10 cellular contexts compared by ENCODE assay signal in the genomic region with DNA sequence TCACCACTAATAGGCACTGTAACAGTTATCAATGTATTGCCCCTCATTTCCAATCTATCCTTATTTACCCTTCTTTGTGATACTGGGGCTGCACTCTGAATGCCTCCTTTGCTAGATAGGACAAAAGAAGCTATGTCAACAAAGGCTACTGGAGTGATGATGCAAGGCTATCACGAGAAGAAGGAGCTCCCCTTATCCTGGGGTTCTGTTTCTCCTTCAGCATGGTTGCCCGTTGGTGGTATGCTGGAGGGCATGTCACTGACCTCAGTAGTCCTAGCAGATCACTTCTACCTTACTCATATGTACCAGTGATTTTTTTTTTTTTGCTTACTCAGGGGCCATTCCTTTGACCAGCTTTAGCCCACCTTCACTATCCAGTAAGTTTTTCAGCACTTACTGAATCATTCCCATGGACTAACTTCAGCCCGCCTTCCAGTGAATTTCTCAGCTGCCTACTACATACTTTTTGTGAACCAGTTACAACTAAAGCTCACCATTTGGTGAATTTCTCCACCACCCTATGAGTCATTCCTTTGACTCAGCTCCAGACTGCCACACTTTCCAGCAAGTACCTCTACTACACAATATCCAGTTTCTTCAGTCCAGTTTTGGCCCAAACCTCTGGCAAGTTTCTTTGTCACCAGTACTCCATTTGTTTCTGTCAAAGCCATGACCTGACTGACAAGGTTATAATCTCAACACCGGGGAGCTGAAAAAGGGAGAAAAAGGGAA.
DNase-seq lines count a peak whose midpoint lies in the region; ATAC-seq and TF ChIP-seq lines count a peak whose summit lies in the region.
"Had no signal": no experiment of that assay in that cellular context is flagged by ENCODE, and none has a peak within 500 bp of the region (broad histone marks: within the 10 kb centered on the region; RNA-seq: fewer than 3 reads in every experiment).

No MANE protein-coding gene starts in this region.

- no peak overlapping the region for H3K27ac Mint-ChIP-seq in progenitor cell of endocrine pancreas

- intact Hi-C loops in mucosa of descending colon (cut with DNase I, micrococcal nuclease): no loop called here
- intact Hi-C loops in heart left ventricle (cut with DNase I): loop anchor here in 1 of 10 donors (10.0 kb wide), 1 partner anchor 61 kb away; no protein-coding TSS in a partner anchor

- DNase-seq in Daoy (ENCODE audit: low read depth): peak; percentile 51
- peak; percentile 15 for DNase-seq in NB4 (ENCODE audit: low read depth)
- DNase-seq in cardiac fibroblast (ENCODE audit: low read depth in 2 of 2): peak; percentile 28 to 37
- no peak for DNase-seq in mucosa of descending colon
- no peak for DNase-seq in heart left ventricle
- no peak for DNase-seq in progenitor cell of endocrine pancreas (ENCODE audit: low spot score, unreplicated experiment)
- DNase-seq in HCEC 1CT: no peak
- DNase-seq in GM19238 (ENCODE audit: insufficient read length, low spot score): no peak
- DNase-seq: NCI-H1436 had no signal

- 59 to 81% (median 70%) methylated on average over 4 of the region's 4 CpGs for WGBS in heart left ventricle, 4 donors

- H3K4me1 ChIP-seq in mucosa of descending colon (ENCODE audit: low read depth) (no peaks in the 10 kb centered on the region), heart left ventricle (no peaks in the 10 kb centered on the region)
- H3K4me1 ChIP-seq: right atrium auricular region had no signal

- no peak overlapping the region for H3K27ac ChIP-seq in heart left ventricle
- H3K27ac ChIP-seq: right atrium auricular region had no signal

- H3K27me3 ChIP-seq in heart left ventricle: no peaks in the 10 kb centered on the region
- H3K27me3 ChIP-seq: right atrium auricular region had no signal

- TF ChIP-seq POLR2A in NB4 (IDR thresholded peaks at IDR 0.05; ENCODE audit: extremely low read depth, insufficient read length) (no peak), heart left ventricle (IDR thresholded peaks at IDR 0.05) (no peak)

- no peaks in the 10 kb centered on the region for H3K9me3 Mint-ChIP-seq in progenitor cell of endocrine pancreas (ENCODE audit: low read depth)

- H3K4me3 Mint-ChIP-seq in progenitor cell of endocrine pancreas (ENCODE audit: low read depth): no peak overlapping the region

- H3K9me3 ChIP-seq in mucosa of descending colon (no peaks in the 10 kb centered on the region), heart left ventricle (peaks cover 0 to 6% (median 0%) of the 10 kb centered on the region in 12 donors)
- H3K9me3 ChIP-seq: right atrium auricular region had no signal

- H3K27me3 Mint-ChIP-seq in progenitor cell of endocrine pancreas: no peaks in the 10 kb centered on the region

- no peak for TF ChIP-seq CTCF in NB4 (IDR thresholded peaks at IDR 0.05; ENCODE audit: low read depth, low read length)
- no peak for TF ChIP-seq CTCF in cardiac fibroblast (IDR thresholded peaks at IDR 0.05; ENCODE audit: low read depth, low read length)
- TF ChIP-seq CTCF in mucosa of descending colon (IDR thresholded peaks at IDR 0.05): no peak
- no peak for TF ChIP-seq CTCF in heart left ventricle (IDR thresholded peaks at IDR 0.05)
- no peak for TF ChIP-seq CTCF in progenitor cell of endocrine pancreas (IDR thresholded peaks at IDR 0.05; ENCODE audit: unreplicated experiment)

- H3K36me3 ChIP-seq in mucosa of descending colon (ENCODE audit: low read depth) (no peaks in the 10 kb centered on the region), heart left ventricle (no peaks in the 10 kb centered on the region)
- H3K36me3 ChIP-seq: right atrium auricular region had no signal

- ATAC-seq in mucosa of descending colon (peak; percentile 31), heart left ventricle (no peak)

- peaks cover 9% of the 10 kb centered on the region for H3K4me1 Mint-ChIP-seq in progenitor cell of endocrine pancreas (ENCODE audit: low read depth)

- H3K4me3 ChIP-seq in NB4 (ENCODE audit: low read depth, low read length) (no peak overlapping the region), cardiac fibroblast (replicated peaks in 1 of 2; ENCODE audit: low read depth in 2 of 2, low read length in 2 of 2) (no peak overlapping the region), mucosa of descending colon (no peak overlapping the region), heart left ventricle (no peak overlapping the region)
- H3K4me3 ChIP-seq: right atrium auricular region had no signal

- no peaks in the 10 kb centered on the region for H3K36me3 Mint-ChIP-seq in progenitor cell of endocrine pancreas (ENCODE audit: insufficient read depth)

Comparison
In these comparisons a context has a peak if more than half of its experiments do, and no peak if none do; other contexts are left out.
1. DNase-seq: peak in Daoy (single experiment), NB4 (single experiment) and cardiac fibroblast (2 of 2); none in mucosa of descending colon (0 of 3), heart left ventricle (0 of 5), progenitor cell of endocrine pancreas (single experiment), HCEC 1CT (single experiment) and GM19238 (single experiment).